In the genomic region with DNA sequence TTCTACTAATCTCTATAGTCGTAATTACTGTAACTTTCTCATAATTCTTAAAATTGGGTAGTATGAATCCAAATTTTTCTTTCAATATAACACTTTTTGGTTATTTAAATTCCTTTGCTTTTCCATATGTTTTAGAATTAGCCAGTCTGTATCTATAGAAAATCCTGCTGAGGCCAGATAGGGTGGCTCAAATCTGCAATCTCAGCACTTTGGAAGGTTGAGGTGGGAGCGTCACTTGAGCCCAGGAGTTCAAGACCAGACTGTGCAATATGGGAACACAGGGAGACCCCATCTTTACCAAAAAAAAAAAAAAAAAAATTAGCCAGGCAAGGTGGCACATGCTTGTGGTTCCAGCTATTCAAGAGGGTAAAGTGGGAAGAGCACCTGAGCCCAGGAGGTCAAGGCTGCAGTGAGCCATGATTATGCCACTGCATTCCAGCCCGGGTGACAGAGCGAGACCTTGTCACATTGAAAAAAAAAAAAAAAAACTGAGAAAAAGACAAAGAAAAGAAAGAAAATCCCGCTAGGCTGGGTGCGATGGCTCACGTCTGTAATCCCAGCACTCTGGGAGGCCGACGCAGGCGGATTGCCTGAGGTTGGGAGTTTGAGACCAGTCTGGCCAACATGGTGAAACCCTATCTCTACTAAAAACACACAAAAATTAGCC, we compare ENCODE assay signal across 1 cellular context.
TF ChIP-seq lines count a peak whose summit lies in the region.

No MANE protein-coding gene starts in this region.

TF ChIP-seq in HepG2, 621 proteins besides CTCF, POLR2A, EP300 and RAD21 (continued from another document and continues in another):
- peak; percentile 41; the same call in 1 of the 2 replicates for TF ChIP-seq NCOA2 (CRISPR knock-in tag; IDR thresholded peaks at IDR 0.05)
- peak; percentile 98 to 99 for TF ChIP-seq MAFK (conservative IDR thresholded peaks at IDR 0.05 in 1 of 2, IDR thresholded peaks at IDR 0.05 in 1 of 2; ENCODE audit: low read length in 2 of 2)
- TF ChIP-seq ZNF766 (CRISPR knock-in tag; IDR thresholded peaks at IDR 0.05; ENCODE audit: borderline replicate concordance) = no peak
- TF ChIP-seq ZNF670 (CRISPR knock-in tag; IDR thresholded peaks at IDR 0.05; ENCODE audit: borderline replicate concordance) = peak; percentile 29; the same call in 1 of the 2 replicates
- TF ChIP-seq, protein P1, sequence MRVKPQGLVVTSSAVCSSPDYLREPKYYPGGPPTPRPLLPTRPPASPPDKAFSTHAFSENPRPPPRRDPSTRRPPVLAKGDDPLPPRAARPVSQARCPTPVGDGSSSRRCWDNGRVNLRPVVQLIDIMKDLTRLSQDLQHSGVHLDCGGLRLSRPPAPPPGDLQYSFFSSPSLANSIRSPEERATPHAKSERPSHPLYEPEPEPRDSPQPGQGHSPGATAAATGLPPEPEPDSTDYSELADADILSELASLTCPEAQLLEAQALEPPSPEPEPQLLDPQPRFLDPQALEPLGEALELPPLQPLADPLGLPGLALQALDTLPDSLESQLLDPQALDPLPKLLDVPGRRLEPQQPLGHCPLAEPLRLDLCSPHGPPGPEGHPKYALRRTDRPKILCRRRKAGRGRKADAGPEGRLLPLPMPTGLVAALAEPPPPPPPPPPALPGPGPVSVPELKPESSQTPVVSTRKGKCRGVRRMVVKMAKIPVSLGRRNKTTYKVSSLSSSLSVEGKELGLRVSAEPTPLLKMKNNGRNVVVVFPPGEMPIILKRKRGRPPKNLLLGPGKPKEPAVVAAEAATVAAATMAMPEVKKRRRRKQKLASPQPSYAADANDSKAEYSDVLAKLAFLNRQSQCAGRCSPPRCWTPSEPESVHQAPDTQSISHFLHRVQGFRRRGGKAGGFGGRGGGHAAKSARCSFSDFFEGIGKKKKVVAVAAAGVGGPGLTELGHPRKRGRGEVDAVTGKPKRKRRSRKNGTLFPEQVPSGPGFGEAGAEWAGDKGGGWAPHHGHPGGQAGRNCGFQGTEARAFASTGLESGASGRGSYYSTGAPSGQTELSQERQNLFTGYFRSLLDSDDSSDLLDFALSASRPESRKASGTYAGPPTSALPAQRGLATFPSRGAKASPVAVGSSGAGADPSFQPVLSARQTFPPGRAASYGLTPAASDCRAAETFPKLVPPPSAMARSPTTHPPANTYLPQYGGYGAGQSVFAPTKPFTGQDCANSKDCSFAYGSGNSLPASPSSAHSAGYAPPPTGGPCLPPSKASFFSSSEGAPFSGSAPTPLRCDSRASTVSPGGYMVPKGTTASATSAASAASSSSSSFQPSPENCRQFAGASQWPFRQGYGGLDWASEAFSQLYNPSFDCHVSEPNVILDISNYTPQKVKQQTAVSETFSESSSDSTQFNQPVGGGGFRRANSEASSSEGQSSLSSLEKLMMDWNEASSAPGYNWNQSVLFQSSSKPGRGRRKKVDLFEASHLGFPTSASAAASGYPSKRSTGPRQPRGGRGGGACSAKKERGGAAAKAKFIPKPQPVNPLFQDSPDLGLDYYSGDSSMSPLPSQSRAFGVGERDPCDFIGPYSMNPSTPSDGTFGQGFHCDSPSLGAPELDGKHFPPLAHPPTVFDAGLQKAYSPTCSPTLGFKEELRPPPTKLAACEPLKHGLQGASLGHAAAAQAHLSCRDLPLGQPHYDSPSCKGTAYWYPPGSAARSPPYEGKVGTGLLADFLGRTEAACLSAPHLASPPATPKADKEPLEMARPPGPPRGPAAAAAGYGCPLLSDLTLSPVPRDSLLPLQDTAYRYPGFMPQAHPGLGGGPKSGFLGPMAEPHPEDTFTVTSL (CRISPR knock-in tag; IDR thresholded peaks at IDR 0.05; ENCODE audit: borderline replicate concordance) = peak; percentile 38; the same call in 1 of the 2 replicates
- TF ChIP-seq NFYC (CRISPR knock-in tag; IDR thresholded peaks at IDR 0.05) = no peak
- no peak for TF ChIP-seq SP5 (CRISPR knock-in tag; IDR thresholded peaks at IDR 0.05; ENCODE audit: borderline replicate concordance, low read depth)
- TF ChIP-seq SOX5 (CRISPR knock-in tag; IDR thresholded peaks at IDR 0.05; ENCODE audit: borderline replicate concordance) = 0 out of 2 replicates have a peak, but pooled peaks have one; percentile 11
- TF ChIP-seq SUZ12 (IDR thresholded peaks at IDR 0.05; ENCODE audit: low read depth, low read length) = no peak
- TF ChIP-seq, protein P2, sequence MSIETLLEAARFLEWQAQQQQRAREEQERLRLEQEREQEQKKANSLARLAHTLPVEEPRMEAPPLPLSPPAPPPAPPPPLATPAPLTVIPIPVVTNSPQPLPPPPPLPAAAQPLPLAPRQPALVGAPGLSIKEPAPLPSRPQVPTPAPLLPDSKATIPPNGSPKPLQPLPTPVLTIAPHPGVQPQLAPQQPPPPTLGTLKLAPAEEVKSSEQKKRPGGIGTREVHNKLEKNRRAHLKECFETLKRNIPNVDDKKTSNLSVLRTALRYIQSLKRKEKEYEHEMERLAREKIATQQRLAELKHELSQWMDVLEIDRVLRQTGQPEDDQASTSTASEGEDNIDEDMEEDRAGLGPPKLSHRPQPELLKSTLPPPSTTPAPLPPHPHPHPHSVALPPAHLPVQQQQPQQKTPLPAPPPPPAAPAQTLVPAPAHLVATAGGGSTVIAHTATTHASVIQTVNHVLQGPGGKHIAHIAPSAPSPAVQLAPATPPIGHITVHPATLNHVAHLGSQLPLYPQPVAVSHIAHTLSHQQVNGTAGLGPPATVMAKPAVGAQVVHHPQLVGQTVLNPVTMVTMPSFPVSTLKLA (IDR thresholded peaks at IDR 0.05) = peak; percentile 5; the same call in 1 of the 2 replicates
- TF ChIP-seq TCF12 (IDR thresholded peaks at IDR 0.05) = no peak
- TF ChIP-seq TCF12 (CRISPR knock-in tag; IDR thresholded peaks at IDR 0.05) = peak; percentile 37; the same call in 1 of the 2 replicates
- TF ChIP-seq JUNB (CRISPR knock-in tag; IDR thresholded peaks at IDR 0.05; ENCODE audit: borderline replicate concordance) = 0 out of 2 replicates have a peak, but pooled peaks have one; percentile 42
- TF ChIP-seq, protein P3, sequence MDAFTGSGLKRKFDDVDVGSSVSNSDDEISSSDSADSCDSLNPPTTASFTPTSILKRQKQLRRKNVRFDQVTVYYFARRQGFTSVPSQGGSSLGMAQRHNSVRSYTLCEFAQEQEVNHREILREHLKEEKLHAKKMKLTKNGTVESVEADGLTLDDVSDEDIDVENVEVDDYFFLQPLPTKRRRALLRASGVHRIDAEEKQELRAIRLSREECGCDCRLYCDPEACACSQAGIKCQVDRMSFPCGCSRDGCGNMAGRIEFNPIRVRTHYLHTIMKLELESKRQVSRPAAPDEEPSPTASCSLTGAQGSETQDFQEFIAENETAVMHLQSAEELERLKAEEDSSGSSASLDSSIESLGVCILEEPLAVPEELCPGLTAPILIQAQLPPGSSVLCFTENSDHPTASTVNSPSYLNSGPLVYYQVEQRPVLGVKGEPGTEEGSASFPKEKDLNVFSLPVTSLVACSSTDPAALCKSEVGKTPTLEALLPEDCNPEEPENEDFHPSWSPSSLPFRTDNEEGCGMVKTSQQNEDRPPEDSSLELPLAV (CRISPR knock-in tag; conservative IDR thresholded peaks at IDR 0.05; ENCODE audit: low read depth) = no peak
- TF ChIP-seq, protein P4, sequence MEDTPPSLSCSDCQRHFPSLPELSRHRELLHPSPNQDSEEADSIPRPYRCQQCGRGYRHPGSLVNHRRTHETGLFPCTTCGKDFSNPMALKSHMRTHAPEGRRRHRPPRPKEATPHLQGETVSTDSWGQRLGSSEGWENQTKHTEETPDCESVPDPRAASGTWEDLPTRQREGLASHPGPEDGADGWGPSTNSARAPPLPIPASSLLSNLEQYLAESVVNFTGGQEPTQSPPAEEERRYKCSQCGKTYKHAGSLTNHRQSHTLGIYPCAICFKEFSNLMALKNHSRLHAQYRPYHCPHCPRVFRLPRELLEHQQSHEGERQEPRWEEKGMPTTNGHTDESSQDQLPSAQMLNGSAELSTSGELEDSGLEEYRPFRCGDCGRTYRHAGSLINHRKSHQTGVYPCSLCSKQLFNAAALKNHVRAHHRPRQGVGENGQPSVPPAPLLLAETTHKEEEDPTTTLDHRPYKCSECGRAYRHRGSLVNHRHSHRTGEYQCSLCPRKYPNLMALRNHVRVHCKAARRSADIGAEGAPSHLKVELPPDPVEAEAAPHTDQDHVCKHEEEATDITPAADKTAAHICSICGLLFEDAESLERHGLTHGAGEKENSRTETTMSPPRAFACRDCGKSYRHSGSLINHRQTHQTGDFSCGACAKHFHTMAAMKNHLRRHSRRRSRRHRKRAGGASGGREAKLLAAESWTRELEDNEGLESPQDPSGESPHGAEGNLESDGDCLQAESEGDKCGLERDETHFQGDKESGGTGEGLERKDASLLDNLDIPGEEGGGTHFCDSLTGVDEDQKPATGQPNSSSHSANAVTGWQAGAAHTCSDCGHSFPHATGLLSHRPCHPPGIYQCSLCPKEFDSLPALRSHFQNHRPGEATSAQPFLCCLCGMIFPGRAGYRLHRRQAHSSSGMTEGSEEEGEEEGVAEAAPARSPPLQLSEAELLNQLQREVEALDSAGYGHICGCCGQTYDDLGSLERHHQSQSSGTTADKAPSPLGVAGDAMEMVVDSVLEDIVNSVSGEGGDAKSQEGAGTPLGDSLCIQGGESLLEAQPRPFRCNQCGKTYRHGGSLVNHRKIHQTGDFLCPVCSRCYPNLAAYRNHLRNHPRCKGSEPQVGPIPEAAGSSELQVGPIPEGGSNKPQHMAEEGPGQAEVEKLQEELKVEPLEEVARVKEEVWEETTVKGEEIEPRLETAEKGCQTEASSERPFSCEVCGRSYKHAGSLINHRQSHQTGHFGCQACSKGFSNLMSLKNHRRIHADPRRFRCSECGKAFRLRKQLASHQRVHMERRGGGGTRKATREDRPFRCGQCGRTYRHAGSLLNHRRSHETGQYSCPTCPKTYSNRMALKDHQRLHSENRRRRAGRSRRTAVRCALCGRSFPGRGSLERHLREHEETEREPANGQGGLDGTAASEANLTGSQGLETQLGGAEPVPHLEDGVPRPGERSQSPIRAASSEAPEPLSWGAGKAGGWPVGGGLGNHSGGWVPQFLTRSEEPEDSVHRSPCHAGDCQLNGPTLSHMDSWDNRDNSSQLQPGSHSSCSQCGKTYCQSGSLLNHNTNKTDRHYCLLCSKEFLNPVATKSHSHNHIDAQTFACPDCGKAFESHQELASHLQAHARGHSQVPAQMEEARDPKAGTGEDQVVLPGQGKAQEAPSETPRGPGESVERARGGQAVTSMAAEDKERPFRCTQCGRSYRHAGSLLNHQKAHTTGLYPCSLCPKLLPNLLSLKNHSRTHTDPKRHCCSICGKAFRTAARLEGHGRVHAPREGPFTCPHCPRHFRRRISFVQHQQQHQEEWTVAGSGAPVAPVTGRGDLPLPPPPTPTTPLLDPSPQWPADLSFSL (CRISPR knock-in tag; IDR thresholded peaks at IDR 0.05) = no peak
- TF ChIP-seq DMAP1 (CRISPR knock-in tag; IDR thresholded peaks at IDR 0.05) = no peak
- TF ChIP-seq RARA (CRISPR knock-in tag; IDR thresholded peaks at IDR 0.05) = peak; percentile 70
- 0 out of 2 replicates have a peak, but pooled peaks have one; percentile 32 for TF ChIP-seq ZNF256 (CRISPR knock-in tag; conservative IDR thresholded peaks at IDR 0.05)
- TF ChIP-seq NR2C2 (CRISPR knock-in tag; IDR thresholded peaks at IDR 0.05; ENCODE audit: borderline replicate concordance) = peak; percentile 54; the same call in 1 of the 2 replicates
- TF ChIP-seq, protein P5, sequence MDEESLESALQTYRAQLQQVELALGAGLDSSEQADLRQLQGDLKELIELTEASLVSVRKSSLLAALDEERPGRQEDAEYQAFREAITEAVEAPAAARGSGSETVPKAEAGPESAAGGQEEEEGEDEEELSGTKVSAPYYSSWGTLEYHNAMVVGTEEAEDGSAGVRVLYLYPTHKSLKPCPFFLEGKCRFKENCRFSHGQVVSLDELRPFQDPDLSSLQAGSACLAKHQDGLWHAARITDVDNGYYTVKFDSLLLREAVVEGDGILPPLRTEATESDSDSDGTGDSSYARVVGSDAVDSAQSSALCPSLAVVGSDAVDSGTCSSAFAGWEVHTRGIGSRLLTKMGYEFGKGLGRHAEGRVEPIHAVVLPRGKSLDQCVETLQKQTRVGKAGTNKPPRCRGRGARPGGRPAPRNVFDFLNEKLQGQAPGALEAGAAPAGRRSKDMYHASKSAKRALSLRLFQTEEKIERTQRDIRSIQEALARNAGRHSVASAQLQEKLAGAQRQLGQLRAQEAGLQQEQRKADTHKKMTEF (CRISPR knock-in tag; IDR thresholded peaks at IDR 0.05) = 0 out of 2 replicates have a peak, but pooled peaks have one; percentile 31
- TF ChIP-seq, protein P6, sequence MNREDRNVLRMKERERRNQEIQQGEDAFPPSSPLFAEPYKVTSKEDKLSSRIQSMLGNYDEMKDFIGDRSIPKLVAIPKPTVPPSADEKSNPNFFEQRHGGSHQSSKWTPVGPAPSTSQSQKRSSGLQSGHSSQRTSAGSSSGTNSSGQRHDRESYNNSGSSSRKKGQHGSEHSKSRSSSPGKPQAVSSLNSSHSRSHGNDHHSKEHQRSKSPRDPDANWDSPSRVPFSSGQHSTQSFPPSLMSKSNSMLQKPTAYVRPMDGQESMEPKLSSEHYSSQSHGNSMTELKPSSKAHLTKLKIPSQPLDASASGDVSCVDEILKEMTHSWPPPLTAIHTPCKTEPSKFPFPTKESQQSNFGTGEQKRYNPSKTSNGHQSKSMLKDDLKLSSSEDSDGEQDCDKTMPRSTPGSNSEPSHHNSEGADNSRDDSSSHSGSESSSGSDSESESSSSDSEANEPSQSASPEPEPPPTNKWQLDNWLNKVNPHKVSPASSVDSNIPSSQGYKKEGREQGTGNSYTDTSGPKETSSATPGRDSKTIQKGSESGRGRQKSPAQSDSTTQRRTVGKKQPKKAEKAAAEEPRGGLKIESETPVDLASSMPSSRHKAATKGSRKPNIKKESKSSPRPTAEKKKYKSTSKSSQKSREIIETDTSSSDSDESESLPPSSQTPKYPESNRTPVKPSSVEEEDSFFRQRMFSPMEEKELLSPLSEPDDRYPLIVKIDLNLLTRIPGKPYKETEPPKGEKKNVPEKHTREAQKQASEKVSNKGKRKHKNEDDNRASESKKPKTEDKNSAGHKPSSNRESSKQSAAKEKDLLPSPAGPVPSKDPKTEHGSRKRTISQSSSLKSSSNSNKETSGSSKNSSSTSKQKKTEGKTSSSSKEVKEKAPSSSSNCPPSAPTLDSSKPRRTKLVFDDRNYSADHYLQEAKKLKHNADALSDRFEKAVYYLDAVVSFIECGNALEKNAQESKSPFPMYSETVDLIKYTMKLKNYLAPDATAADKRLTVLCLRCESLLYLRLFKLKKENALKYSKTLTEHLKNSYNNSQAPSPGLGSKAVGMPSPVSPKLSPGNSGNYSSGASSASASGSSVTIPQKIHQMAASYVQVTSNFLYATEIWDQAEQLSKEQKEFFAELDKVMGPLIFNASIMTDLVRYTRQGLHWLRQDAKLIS (CRISPR knock-in tag; IDR thresholded peaks at IDR 0.05) = no peak
- TF ChIP-seq ZNF773 (CRISPR knock-in tag; IDR thresholded peaks at IDR 0.05; ENCODE audit: borderline replicate concordance) = no peak
- TF ChIP-seq CEBPG (CRISPR knock-in tag; IDR thresholded peaks at IDR 0.05) = 0 out of 2 replicates have a peak, but pooled peaks have one; percentile 14
- TF ChIP-seq ZNF441 (CRISPR knock-in tag; IDR thresholded peaks at IDR 0.05; ENCODE audit: borderline replicate concordance) = 0 out of 2 replicates have a peak, but pooled peaks have one; percentile 15
- TF ChIP-seq, protein P7, sequence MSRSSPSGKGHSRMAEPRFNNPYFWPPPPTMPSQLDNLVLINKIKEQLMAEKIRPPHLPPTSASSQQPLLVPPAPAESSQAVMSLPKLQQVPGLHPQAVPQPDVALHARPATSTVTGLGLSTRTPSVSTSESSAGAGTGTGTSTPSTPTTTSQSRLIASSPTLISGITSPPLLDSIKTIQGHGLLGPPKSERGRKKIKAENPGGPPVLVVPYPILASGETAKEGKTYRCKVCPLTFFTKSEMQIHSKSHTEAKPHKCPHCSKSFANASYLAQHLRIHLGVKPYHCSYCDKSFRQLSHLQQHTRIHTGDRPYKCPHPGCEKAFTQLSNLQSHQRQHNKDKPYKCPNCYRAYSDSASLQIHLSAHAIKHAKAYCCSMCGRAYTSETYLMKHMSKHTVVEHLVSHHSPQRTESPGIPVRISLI (CRISPR knock-in tag; IDR thresholded peaks at IDR 0.05; ENCODE audit: borderline replicate concordance) = peak; percentile 94
- TF ChIP-seq MXD4 (CRISPR knock-in tag; IDR thresholded peaks at IDR 0.05) = no peak
